ENCODE assay signal across 8 cellular contexts in the genomic region with DNA sequence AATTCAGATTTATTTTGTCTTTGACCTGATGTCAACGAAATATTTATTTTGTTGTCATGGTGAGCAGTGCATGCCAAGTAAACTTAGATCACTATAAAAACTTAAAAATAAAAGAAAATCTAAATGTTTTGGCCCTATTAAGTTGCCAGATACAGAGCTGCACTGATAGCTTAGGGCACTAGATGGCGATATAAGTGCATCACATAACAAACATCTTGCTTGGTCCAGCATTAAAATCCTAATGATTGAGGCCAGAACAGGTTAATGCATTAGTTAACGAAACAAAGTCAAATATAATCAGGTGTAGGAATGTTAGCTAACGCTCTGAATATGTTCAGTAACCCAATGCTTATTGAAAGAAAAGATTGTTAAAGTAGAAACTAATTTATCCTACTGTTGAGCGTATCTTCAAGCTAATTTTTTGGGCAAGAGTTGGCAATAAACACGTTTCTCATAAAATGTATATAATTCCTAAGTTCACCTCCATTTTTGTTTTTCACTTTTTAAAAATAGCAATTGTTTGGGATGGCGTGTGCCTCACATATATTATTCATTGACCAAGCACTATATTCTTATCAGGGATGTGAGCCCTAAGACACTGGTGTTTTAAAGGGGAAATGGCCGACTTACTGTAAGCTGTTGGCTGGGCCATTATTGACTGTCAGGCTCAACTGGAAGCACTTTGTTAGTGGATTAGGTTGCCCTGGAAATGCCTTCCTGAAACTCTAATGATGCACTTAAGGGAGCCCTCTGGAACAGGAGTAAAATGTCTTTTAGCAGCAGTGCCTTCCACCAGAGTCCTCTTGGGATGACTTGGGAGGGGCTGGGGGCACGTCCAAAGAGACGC. TPM values are rescaled to one million over a fixed set of nuclear protein-coding genes. Genes with fewer than 3 reads are reported as not detected.
DNase-seq lines count a peak whose midpoint lies in the region; ATAC-seq and TF ChIP-seq lines count a peak whose summit lies in the region.

No MANE protein-coding gene starts in this region.

- intact Hi-C loops in ovary (cut with DNase I), result no loop called here

- no peaks in the 10 kb centered on the region for H3K9me3 Mint-ChIP-seq in CD8-positive, alpha-beta memory T cell

- H3K27me3 ChIP-seq in CD8-positive, alpha-beta memory T cell (ENCODE audit: insufficient read depth, low read length, poor library complexity, severe bottlenecking), result peaks cover 12% of the 10 kb centered on the region
- peaks cover 73% of the 10 kb centered on the region for H3K27me3 ChIP-seq in foreskin keratinocyte
- no peaks in the 10 kb centered on the region for H3K27me3 ChIP-seq in ovary

- H3K27ac ChIP-seq in CD8-positive, alpha-beta memory T cell (ENCODE audit: low read depth, low read length), result no peak overlapping the region
- H3K27ac ChIP-seq in foreskin keratinocyte (no peak overlapping the region), ovary (no peak overlapping the region)

- no peaks in the 10 kb centered on the region for H3K36me3 Mint-ChIP-seq in CD8-positive, alpha-beta memory T cell

- no peaks in the 10 kb centered on the region for H3K36me3 ChIP-seq in CD8-positive, alpha-beta memory T cell (ENCODE audit: insufficient read depth, low read length)
- H3K36me3 ChIP-seq in ovary, result no peaks in the 10 kb centered on the region

- ATAC-seq in GM18519 (IDR thresholded peaks at IDR 0.05; ENCODE audit: low FRiP score, unreplicated experiment) (peak; percentile 89), HG02981 (IDR thresholded peaks at IDR 0.05; ENCODE audit: unreplicated experiment) (peak; percentile 79), foreskin keratinocyte (peak; percentile 72)

- peak in 3 of 5 donors; percentile 26 to 50 (median 31) for DNase-seq in CD8-positive, alpha-beta memory T cell
- peak; percentile 66 for DNase-seq in NCI-H2227 (lab: John Stamatoyannopoulos, UW; ENCODE audit: unreplicated experiment)
- peak; percentile 46 for DNase-seq in activated CD4-positive, alpha-beta T cell treated with anti-CD3 and anti-CD28 coated beads for 48 hours
- peak in 1 of 2 donors; percentile 45 for DNase-seq in foreskin keratinocyte
- DNase-seq in ovary, result peak in 1 of 5 donors; percentile 36
- DNase-seq in T1000 (lab: John Stamatoyannopoulos, UW), result no peak

- TF ChIP-seq CTCF in foreskin keratinocyte (conservative IDR thresholded peaks at IDR 0.05) (peak; percentile 93), ovary (IDR thresholded peaks at IDR 0.05) (peak; percentile 38 to 66 (median 44))

- TF ChIP-seq POLR2A in ovary (IDR thresholded peaks at IDR 0.05), result no peak

- H3K27me3 Mint-ChIP-seq in CD8-positive, alpha-beta memory T cell, result peaks cover 39 to 88% of the 10 kb centered on the region in 2 donors

- CTCF ChIA-PET in CD8-positive, alpha-beta memory T cell (lab: Charles Lee), result interaction anchor here (0.7 to 2.1 kb wide), 13 partner anchors 9 to 1622 kb away, joined by 3 to 17 read pairs (median 4); partner anchors contain the start of genes KCTD16 and YIPF5

- WGBS in ovary, 3 donors, result 33 to 39% (median 36%) methylated on average over 10 of the region's 10 CpGs

- no peak overlapping the region for H3K4me3 Mint-ChIP-seq in CD8-positive, alpha-beta memory T cell

- no peak for TF ChIP-seq EP300 in ovary (IDR thresholded peaks at IDR 0.05)

- POLR2A ChIA-PET in CD8-positive, alpha-beta memory T cell (lab: Charles Lee), result no interaction called here

- no peaks in the 10 kb centered on the region for H3K9me3 ChIP-seq in CD8-positive, alpha-beta memory T cell (ENCODE audit: low read length)
- H3K9me3 ChIP-seq in ovary, result no peaks in the 10 kb centered on the region

- H3K4me1 Mint-ChIP-seq in CD8-positive, alpha-beta memory T cell, result peaks cover 2 to 5% (median 5%) of the 10 kb centered on the region in 3 donors

- H3K4me1 ChIP-seq in CD8-positive, alpha-beta memory T cell (ENCODE audit: insufficient read depth, low read length), result no peaks in the 10 kb centered on the region
- H3K4me1 ChIP-seq in foreskin keratinocyte (no peaks in the 10 kb centered on the region), ovary (ENCODE audit: insufficient read depth) (no peaks in the 10 kb centered on the region)

- H3K4me3 ChIP-seq in CD8-positive, alpha-beta memory T cell (ENCODE audit: low read length), result no peak overlapping the region
- H3K4me3 ChIP-seq in ovary, result no peak overlapping the region

- no peak overlapping the region for H3K27ac Mint-ChIP-seq in CD8-positive, alpha-beta memory T cell

RNA-seq across cellular contexts. Expression of gene KCTD16, which starts 33.3 kb away (rescaled TPM):
- total RNA-seq in CD8-positive, alpha-beta memory T cell, result under 1 TPM; 0.02 to 0.09 TPM
- polyA plus RNA-seq in CD8-positive, alpha-beta memory T cell, result 0.01 TPM
- total RNA-seq in foreskin keratinocyte (0.04 TPM in 1 of 2 replicates, not detected in the other), ovary (under 1 TPM in 6 of 7 donors, not detected in 1; under 0.01 to 0.46 (median 0.13) TPM)
- polyA plus RNA-seq in foreskin keratinocyte (0.02 TPM in 1 of 2 replicates, not detected in the other), ovary (under 1 TPM; 0.05 to 0.23 TPM)

RNA-seq across cellular contexts. Expression of gene YIPF5, which starts 33.5 kb away (rescaled TPM):
- 10 to 100 TPM; 40.8 to 42.0 TPM for total RNA-seq in CD8-positive, alpha-beta memory T cell
- 68.2 TPM for polyA plus RNA-seq in CD8-positive, alpha-beta memory T cell
- 46.0 and 59.8 TPM in 2 replicates for total RNA-seq in foreskin keratinocyte
- 21.9 TPM in 2 replicates for polyA plus RNA-seq in foreskin keratinocyte
- total RNA-seq in ovary, result 10 to 100 TPM; 26.2 to 43.8 (median 35.4) TPM
- polyA plus RNA-seq in ovary, result 10 to 100 TPM; 15.9 to 46.2 TPM
